10 cellular contexts compared by ENCODE assay signal in the genomic region with DNA sequence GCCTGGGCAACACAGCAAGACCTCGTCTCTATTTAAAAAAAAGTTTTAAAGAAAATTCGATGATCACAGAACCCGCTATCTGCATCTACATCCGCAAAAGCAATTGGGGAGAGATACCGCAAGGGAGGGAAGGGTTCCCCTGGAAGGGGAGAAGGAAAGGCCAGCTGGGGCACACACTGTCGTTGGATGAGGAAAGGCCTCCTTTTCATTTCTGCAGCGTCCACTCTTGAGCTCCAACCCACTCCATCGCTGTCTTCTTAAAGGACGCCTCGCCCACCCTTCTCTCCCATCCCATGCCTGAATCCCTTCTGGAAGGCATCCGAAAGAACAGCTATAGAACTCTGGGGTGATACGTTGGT. TPM values are rescaled to one million over a fixed set of nuclear protein-coding genes. Genes with fewer than 3 reads are reported as not detected.
A peak's percentile ranks its signal among the peaks of the same experiment; 100 is the strongest.
DNase-seq lines count a peak whose midpoint lies in the region; ATAC-seq and TF ChIP-seq lines count a peak whose summit lies in the region.
"Had no signal": no experiment of that assay in that cellular context is flagged by ENCODE, and none has a peak within 500 bp of the region (broad histone marks: within the 10 kb centered on the region; RNA-seq: fewer than 3 reads in every experiment).

No MANE protein-coding gene starts in this region.

- H3K4me1 Mint-ChIP-seq in GM23338 = peaks cover 26% of the 10 kb centered on the region
- peaks cover 36% of the 10 kb centered on the region for H3K4me1 Mint-ChIP-seq in T-helper 17 cell

- H3K36me3 Mint-ChIP-seq in GM23338 (ENCODE audit: low read depth) = peaks cover 16% of the 10 kb centered on the region
- peaks cover 11% of the 10 kb centered on the region for H3K36me3 Mint-ChIP-seq in T-helper 17 cell (ENCODE audit: low read depth)

- H3K79me2 ChIP-seq in GM23338 (replicated peaks; ENCODE audit: insufficient read depth) = no peaks in the 10 kb centered on the region

- no peak for TF ChIP-seq CTCF in GM23338 (conservative IDR thresholded peaks at IDR 0.05; ENCODE audit: low read depth in 2 of 2)

- H2AFZ ChIP-seq in GM23338 = peak overlapping the region; percentile 15; the same call in 1 of the 2 replicates

- H3K27me3 Mint-ChIP-seq in GM23338 (ENCODE audit: insufficient read depth, low read depth, poor library complexity) (peaks cover 23% of the 10 kb centered on the region), T-helper 17 cell (peaks cover 19% of the 10 kb centered on the region)

- peaks cover 38% of the 10 kb centered on the region for H3K4me1 ChIP-seq in GM23338 (ENCODE audit: insufficient read depth)
- H3K4me1 ChIP-seq in iPS-18a (ENCODE audit: control insufficient read depth, low read depth, low read length) = peaks cover 19% of the 10 kb centered on the region

- no peaks in the 10 kb centered on the region for H3K9me2 ChIP-seq in GM23338 (ENCODE audit: insufficient read depth)

- peaks cover 7% of the 10 kb centered on the region; the same call in 1 of the 2 replicates for H3K36me3 ChIP-seq in GM23338 (ENCODE audit: insufficient read depth)
- H3K36me3 ChIP-seq in iPS-18a (ENCODE audit: control insufficient read depth, low read depth, low read length) = peaks cover 20% of the 10 kb centered on the region

- H3K27me3 ChIP-seq in GM23338 (ENCODE audit: insufficient read depth) (peaks cover 4% of the 10 kb centered on the region; the same call in 1 of the 2 replicates), iPS-18a (ENCODE audit: control insufficient read depth, insufficient read depth, low read length) (peaks cover 31% of the 10 kb centered on the region)

- peak overlapping the region; percentile 93 for H3K27ac Mint-ChIP-seq in GM23338
- H3K27ac Mint-ChIP-seq in T-helper 17 cell = no peak overlapping the region

- H3F3A ChIP-seq in GM23338 (replicated peaks; ENCODE audit: low read depth) = peaks cover 24% of the 10 kb centered on the region

- DNase-seq in GM23338 (ENCODE audit: low spot score) (no peak), T-helper 17 cell (no peak), NCI-H82 treated with DMSO at 0.1 percent for 48 hours (lab: John Stamatoyannopoulos, UW; ENCODE audit: unreplicated experiment) (no peak), NCI-H524 (lab: John Stamatoyannopoulos, UW) (no peak)

- ATAC-seq in GM23338 (no peak), T-helper 17 cell (peak; percentile 2), HG03135 (IDR thresholded peaks at IDR 0.05; ENCODE audit: unreplicated experiment) (no peak), HG03097 (IDR thresholded peaks at IDR 0.05; ENCODE audit: low FRiP score, unreplicated experiment) (no peak)

- no peaks in the 10 kb centered on the region for H3K9me3 Mint-ChIP-seq in GM23338

- H3K4me3 Mint-ChIP-seq in GM23338 = no peak overlapping the region; the same call in 2 of the 3 replicates
- no peak overlapping the region for H3K4me3 Mint-ChIP-seq in T-helper 17 cell

- peak overlapping the region; percentile 87 for H3K27ac ChIP-seq in GM23338 (ENCODE audit: low read depth)
- peak overlapping the region; percentile 51 for H3K27ac ChIP-seq in iPS-18a (ENCODE audit: low read length)
- peak overlapping the region in 1 of 21 experiments; percentile 50 for H3K27ac ChIP-seq in skin epidermis

- H4K20me1 ChIP-seq in GM23338 (replicated peaks; ENCODE audit: insufficient read depth) = peaks cover 3% of the 10 kb centered on the region; the same call in 1 of the 2 replicates

- H3K4me2 ChIP-seq in GM23338 = peak overlapping the region; percentile 79

- H3K4me3 ChIP-seq in GM23338 (peak overlapping the region; percentile 65), iPS-18a (ENCODE audit: low read length) (peak overlapping the region; percentile 82), skin epidermis (peak overlapping the region; percentile 29 to 45 (median 40))

- no peaks in the 10 kb centered on the region for H3K9me3 ChIP-seq in T-helper 17 cell (ENCODE audit: control insufficient read depth, low read length, poor library complexity, severe bottlenecking)
- no peaks in the 10 kb centered on the region for H3K9me3 ChIP-seq in iPS-18a (ENCODE audit: control insufficient read depth, low read depth, low read length)

- peak overlapping the region; percentile 75 for H3K9ac ChIP-seq in iPS-18a (ENCODE audit: low read length)

TF ChIP-seq in GM23338, 12 proteins besides CTCF, POLR2A, EP300 and RAD21 (continues in another document):
- TF ChIP-seq STAT1 (IDR thresholded peaks at IDR 0.05; ENCODE audit: unreplicated experiment) = no peak
- TF ChIP-seq, protein P1, sequence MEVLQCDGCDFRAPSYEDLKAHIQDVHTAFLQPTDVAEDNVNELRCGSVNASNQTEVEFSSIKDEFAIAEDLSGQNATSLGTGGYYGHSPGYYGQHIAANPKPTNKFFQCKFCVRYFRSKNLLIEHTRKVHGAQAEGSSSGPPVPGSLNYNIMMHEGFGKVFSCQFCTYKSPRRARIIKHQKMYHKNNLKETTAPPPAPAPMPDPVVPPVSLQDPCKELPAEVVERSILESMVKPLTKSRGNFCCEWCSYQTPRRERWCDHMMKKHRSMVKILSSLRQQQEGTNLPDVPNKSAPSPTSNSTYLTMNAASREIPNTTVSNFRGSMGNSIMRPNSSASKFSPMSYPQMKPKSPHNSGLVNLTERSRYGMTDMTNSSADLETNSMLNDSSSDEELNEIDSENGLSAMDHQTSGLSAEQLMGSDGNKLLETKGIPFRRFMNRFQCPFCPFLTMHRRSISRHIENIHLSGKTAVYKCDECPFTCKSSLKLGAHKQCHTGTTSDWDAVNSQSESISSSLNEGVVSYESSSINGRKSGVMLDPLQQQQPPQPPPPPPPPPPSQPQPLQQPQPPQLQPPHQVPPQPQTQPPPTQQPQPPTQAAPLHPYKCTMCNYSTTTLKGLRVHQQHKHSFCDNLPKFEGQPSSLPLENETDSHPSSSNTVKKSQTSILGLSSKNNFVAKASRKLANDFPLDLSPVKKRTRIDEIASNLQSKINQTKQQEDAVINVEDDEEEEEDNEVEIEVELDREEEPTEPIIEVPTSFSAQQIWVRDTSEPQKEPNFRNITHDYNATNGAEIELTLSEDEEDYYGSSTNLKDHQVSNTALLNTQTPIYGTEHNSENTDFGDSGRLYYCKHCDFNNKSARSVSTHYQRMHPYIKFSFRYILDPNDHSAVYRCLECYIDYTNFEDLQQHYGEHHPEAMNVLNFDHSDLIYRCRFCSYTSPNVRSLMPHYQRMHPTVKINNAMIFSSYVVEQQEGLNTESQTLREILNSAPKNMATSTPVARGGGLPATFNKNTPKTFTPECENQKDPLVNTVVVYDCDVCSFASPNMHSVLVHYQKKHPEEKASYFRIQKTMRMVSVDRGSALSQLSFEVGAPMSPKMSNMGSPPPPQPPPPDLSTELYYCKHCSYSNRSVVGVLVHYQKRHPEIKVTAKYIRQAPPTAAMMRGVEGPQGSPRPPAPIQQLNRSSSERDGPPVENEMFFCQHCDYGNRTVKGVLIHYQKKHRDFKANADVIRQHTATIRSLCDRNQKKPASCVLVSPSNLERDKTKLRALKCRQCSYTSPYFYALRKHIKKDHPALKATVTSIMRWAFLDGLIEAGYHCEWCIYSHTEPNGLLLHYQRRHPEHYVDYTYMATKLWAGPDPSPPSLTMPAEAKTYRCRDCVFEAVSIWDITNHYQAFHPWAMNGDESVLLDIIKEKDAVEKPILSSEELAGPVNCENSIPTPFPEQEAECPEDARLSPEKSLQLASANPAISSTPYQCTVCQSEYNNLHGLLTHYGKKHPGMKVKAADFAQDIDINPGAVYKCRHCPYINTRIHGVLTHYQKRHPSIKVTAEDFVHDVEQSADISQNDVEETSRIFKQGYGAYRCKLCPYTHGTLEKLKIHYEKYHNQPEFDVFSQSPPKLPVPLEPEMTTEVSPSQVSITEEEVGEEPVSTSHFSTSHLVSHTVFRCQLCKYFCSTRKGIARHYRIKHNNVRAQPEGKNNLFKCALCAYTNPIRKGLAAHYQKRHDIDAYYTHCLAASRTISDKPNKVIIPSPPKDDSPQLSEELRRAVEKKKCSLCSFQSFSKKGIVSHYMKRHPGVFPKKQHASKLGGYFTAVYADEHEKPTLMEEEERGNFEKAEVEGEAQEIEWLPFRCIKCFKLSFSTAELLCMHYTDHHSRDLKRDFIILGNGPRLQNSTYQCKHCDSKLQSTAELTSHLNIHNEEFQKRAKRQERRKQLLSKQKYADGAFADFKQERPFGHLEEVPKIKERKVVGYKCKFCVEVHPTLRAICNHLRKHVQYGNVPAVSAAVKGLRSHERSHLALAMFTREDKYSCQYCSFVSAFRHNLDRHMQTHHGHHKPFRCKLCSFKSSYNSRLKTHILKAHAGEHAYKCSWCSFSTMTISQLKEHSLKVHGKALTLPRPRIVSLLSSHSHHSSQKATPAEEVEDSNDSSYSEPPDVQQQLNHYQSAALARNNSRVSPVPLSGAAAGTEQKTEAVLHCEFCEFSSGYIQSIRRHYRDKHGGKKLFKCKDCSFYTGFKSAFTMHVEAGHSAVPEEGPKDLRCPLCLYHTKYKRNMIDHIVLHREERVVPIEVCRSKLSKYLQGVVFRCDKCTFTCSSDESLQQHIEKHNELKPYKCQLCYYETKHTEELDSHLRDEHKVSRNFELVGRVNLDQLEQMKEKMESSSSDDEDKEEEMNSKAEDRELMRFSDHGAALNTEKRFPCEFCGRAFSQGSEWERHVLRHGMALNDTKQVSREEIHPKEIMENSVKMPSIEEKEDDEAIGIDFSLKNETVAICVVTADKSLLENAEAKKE (CRISPR knock-in tag; IDR thresholded peaks at IDR 0.05) = no peak

RNA-seq across cellular contexts. Expression of gene PRKCG, which starts 3.2 kb away (rescaled TPM):
- total RNA-seq in GM23338 (2014; rRNA removed; shearing (Covaris generic)) = 11.1 and 15.9 TPM in 2 replicates
- 14.9 and 15.4 TPM in 2 replicates for polyA plus RNA-seq in GM23338 (2016; fragmentation: Nextera tagmentation; extraction: Ambion mirVana)
- 1 to 10 TPM; 1.1 to 1.4 TPM for total RNA-seq in T-helper 17 cell
- total RNA-seq: left cardiac atrium, RPMI7951 had no signal

RNA-seq across cellular contexts. Expression of gene MYADM, which starts 11.1 kb away (rescaled TPM):
- 40.5 and 57.1 TPM in 2 replicates for total RNA-seq in GM23338 (2014; rRNA removed; shearing (Covaris generic))
- polyA plus RNA-seq in GM23338 (2016; fragmentation: Nextera tagmentation; extraction: Ambion mirVana) = 43.6 and 49.9 TPM in 2 replicates
- total RNA-seq in T-helper 17 cell = 100 to 1,000 TPM; 392 to 670 TPM

RNA-seq across cellular contexts. Expression of gene CACNG7, which starts 30.3 kb away (rescaled TPM):
- 15.6 and 17.9 TPM in 2 replicates for total RNA-seq in GM23338 (2014; rRNA removed; shearing (Covaris generic))
- 9.4 and 9.8 TPM in 2 replicates for polyA plus RNA-seq in GM23338 (2016; fragmentation: Nextera tagmentation; extraction: Ambion mirVana)
- total RNA-seq in T-helper 17 cell = not detected
- total RNA-seq: left cardiac atrium, RPMI7951 had no signal

RNA-seq across cellular contexts. Expression of gene NLRP12, which starts 54.7 kb away (rescaled TPM):
- total RNA-seq in GM23338 (2014; rRNA removed; shearing (Covaris generic)) = 7.5 and 8.4 TPM in 2 replicates
- 1.9 and 2.6 TPM in 2 replicates for polyA plus RNA-seq in GM23338 (2016; fragmentation: Nextera tagmentation; extraction: Ambion mirVana)
- under 1 TPM; 0.34 to 0.57 TPM for total RNA-seq in T-helper 17 cell
- total RNA-seq: RPMI7951 had no signal

Comparison
In these comparisons a context has a peak if more than half of its experiments do, and no peak if none do; other contexts are left out.
1. RNA of gene CACNG7, which starts 30.3 kb away (total RNA-seq): 15.6 to 17.9 TPM in GM23338; not detected in T-helper 17 cell; every median in the first group is over 10 times any median in the second.
2. Peak in every context shown above with its lines, with median percentiles within 50 percentile points of each other: H3K4me3 ChIP-seq.